In the genomic region with DNA sequence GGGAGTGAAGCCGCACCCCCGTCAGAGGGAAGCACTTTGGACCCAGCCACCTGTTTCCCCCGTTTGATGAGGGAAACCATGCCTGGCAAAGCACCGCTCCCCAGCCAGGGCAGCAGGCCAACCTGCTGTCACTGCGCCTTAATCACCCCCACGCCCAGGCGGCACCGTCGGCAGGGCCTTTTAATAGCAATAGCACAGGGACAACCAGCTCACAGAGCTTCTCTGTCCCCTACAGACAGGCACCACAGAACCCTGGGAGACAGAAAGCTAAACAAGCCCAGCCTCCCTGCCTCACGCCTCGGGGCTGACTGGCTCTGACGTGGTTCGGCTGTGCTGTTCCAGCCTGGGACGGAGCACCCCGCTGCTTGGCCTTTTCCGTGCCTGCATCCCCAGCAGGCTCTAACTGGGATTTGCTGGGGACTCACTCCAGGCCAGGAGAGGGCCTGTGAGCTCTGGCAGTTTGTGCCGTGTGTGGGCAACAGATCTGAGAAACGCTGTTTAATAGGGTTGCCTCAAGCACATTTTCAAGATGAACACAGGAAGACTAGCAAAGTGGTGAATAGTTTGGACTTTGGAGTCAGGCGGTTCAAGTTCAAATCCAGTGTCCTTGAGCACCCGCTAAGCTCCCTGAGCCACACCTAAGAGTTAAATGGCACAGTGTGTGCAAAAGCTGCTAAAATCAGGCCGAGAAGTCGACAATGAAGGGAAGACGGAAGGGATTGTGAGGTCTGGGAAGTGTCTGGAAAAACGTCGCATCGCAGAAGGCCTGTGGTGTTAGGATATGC, we compare ENCODE assay signal across 8 cellular contexts.
DNase-seq lines count a peak whose midpoint lies in the region.
"Had no signal": no experiment of that assay in that cellular context is flagged by ENCODE, and none has a peak within 500 bp of the region (broad histone marks: within the 10 kb centered on the region; RNA-seq: fewer than 3 reads in every experiment).

No MANE protein-coding gene starts in this region.

- no peaks in the 10 kb centered on the region for H3K27me3 ChIP-seq in H7 (ENCODE audit: control insufficient read depth, insufficient read depth, low read length)

- DNase-seq in H7: peak; percentile 50
- DNase-seq in NCI-H774 (lab: John Stamatoyannopoulos, UW): peak; percentile 24
- peak in 26 of 42 donors; percentile 12 to 75 (median 30) for DNase-seq in head of caudate nucleus
- DNase-seq in putamen (ENCODE audit: low spot score): peak; percentile 7
- no peak for DNase-seq in activated CD4-positive, alpha-beta T cell treated with anti-CD3 and anti-CD28 coated beads, Interleukin-2, amount 50 U/mL, for 4 hours
- DNase-seq in GF-D8 (lab: John Stamatoyannopoulos, UW): no peak
- no peak for DNase-seq in ecto neural progenitor cell (ENCODE audit: low spot score)
- DNase-seq: activated effector memory CD4-positive, alpha-beta T cell treated with Interleukin-2 at 50 U/mL for 16 hours had no signal

- no peaks in the 10 kb centered on the region for H3K36me3 ChIP-seq in H7 (replicated peaks; ENCODE audit: control insufficient read depth, insufficient read depth, low read length)

- intact Hi-C loops in head of caudate nucleus (cut with DNase I): no loop called here

- no peak overlapping the region for H3K4me3 ChIP-seq in H7 (ENCODE audit: insufficient read depth, low read depth, low read length)

Comparison
In these comparisons a context has a peak if more than half of its experiments do, and no peak if none do; other contexts are left out.
1. DNase-seq: peak in H7 (single experiment), NCI-H774 (single experiment), head of caudate nucleus (26 of 42) and putamen (single experiment); none in activated CD4-positive, alpha-beta T cell treated with anti-CD3 and anti-CD28 coated beads, Interleukin-2, amount 50 U/mL, for 4 hours (0 of 2), GF-D8 (single experiment) and ecto neural progenitor cell (single experiment).